ENCODE assay signal across 8 cellular contexts in the genomic region with DNA sequence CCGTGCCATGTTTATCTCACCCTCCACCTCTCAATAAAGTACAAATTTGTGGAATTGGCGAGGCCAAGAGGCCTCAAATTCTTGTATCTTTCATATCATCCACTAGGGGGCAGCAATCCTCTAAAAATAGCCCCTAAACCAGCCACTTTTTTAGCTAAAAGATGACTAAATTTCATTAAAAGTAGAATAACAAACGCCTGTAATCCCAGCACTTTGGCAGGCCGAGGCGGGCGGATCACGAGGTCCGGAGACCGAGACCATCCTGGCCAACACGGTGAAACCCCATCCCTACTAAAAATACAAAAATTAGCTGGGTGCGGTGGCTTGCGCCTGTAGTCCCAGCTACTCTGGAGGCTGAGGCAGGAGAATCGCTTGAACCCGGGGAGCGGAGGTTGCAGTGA. TPM values are rescaled to one million over a fixed set of nuclear protein-coding genes. Genes with fewer than 3 reads are reported as not detected.
DNase-seq lines count a peak whose midpoint lies in the region; ATAC-seq, FAIRE-seq and TF ChIP-seq lines count a peak whose summit lies in the region.
"Not testable (repeated sequence)": the region's sequence is repeated elsewhere in the genome, so short reads cannot be mapped to it uniquely, and the experiment has no call there.

No MANE protein-coding gene starts in this region.

- H3K4me1 Mint-ChIP-seq in stimulated activated naive B cell treated with anti-CD40 and anti-IgM and Interleukin-4, amounts not matched to agents 10 μg/mL and 1 μg/mL and 100 μg/mL, for 72 hours: not testable (repeated sequence)

- peak; percentile 50 for ATAC-seq in foreskin keratinocyte
- ATAC-seq in stimulated activated naive B cell treated with anti-CD40 and anti-IgM and Interleukin-4, amounts not matched to agents 10 μg/mL and 1 μg/mL and 100 μg/mL, for 72 hours (replicated peaks): peak; percentile 73 to 75

- H3K27me3 Mint-ChIP-seq in stimulated activated naive B cell treated with anti-CD40 and anti-IgM and Interleukin-4, amounts not matched to agents 10 μg/mL and 1 μg/mL and 100 μg/mL, for 72 hours: not testable (repeated sequence)

- H3K4me3 Mint-ChIP-seq in stimulated activated naive B cell treated with anti-CD40 and anti-IgM and Interleukin-4, amounts not matched to agents 10 μg/mL and 1 μg/mL and 100 μg/mL, for 72 hours: not testable (repeated sequence)

- not testable (repeated sequence) for H3K36me3 Mint-ChIP-seq in stimulated activated naive B cell treated with anti-CD40 and anti-IgM and Interleukin-4, amounts not matched to agents 10 μg/mL and 1 μg/mL and 100 μg/mL, for 72 hours

- H3K36me3 ChIP-seq in ascending aorta: not testable (repeated sequence)

- DNase-seq in COLO829 (ENCODE audit: low spot score): peak; percentile 60
- DNase-seq in HFF-Myc (ENCODE audit: extremely low read depth, low read depth); stimulated activated naive B cell treated with anti-CD40 and anti-IgM and Interleukin-4, amounts not matched to agents 10 μg/mL and 1 μg/mL and 100 μg/mL, for 72 hours: not testable (repeated sequence)
- peak; percentile 14 for DNase-seq in NCI-H226
- DNase-seq in ascending aorta (ENCODE audit: low spot score in 2 of 2): peak in 1 of 2 donors; percentile 71
- DNase-seq in foreskin keratinocyte: peak in 1 of 2 donors; percentile 15
- DNase-seq in mucosa of gallbladder (ENCODE audit: low spot score): peak; percentile 20

- intact Hi-C loops in ascending aorta (cut with DNase I): loop anchor here (1.0 to 5.0 kb wide), 4 partner anchors 166 to 581 kb away; a partner anchor contains a TSS

- H3K9me3 ChIP-seq in ascending aorta: not testable (repeated sequence)

- peak; percentile 55 for FAIRE-seq in TTC549 (lab: Jason Lieb, UNC)

- peak overlapping the region in 1 of 2 donors; percentile 12 for H3K27ac ChIP-seq in ascending aorta
- not testable (repeated sequence) for H3K27ac ChIP-seq in foreskin keratinocyte

- H3K4me3 ChIP-seq in HFF-Myc (replicated peaks; ENCODE audit: low read depth, low read length): not testable (repeated sequence)
- peak overlapping the region in 1 of 2 donors; percentile 43 for H3K4me3 ChIP-seq in ascending aorta

- not testable (repeated sequence) for H3K27me3 ChIP-seq in ascending aorta, foreskin keratinocyte

- not testable (repeated sequence) for H3K4me1 ChIP-seq in ascending aorta, foreskin keratinocyte

- peak overlapping the region; percentile 65 for H3K27ac Mint-ChIP-seq in stimulated activated naive B cell treated with anti-CD40 and anti-IgM and Interleukin-4, amounts not matched to agents 10 μg/mL and 1 μg/mL and 100 μg/mL, for 72 hours

- not testable (repeated sequence) for H3K9me3 Mint-ChIP-seq in stimulated activated naive B cell treated with anti-CD40 and anti-IgM and Interleukin-4, amounts not matched to agents 10 μg/mL and 1 μg/mL and 100 μg/mL, for 72 hours

- TF ChIP-seq CTCF in HFF-Myc (IDR thresholded peaks at IDR 0.05; ENCODE audit: low read depth, low read length, missing control alignments) (peak; percentile 48), ascending aorta (IDR thresholded peaks at IDR 0.05) (peak; percentile 67 to 80 (median 78)), foreskin keratinocyte (conservative IDR thresholded peaks at IDR 0.05) (peak; percentile 85)

RNA-seq across cellular contexts. Expression of a gene that starts 56.6 kb away (rescaled TPM):
- total RNA-seq in ascending aorta: not detected
- total RNA-seq in foreskin keratinocyte: 0.67 and 1.1 TPM in 2 replicates
- 0.59 and 0.69 TPM in 2 replicates for polyA plus RNA-seq in foreskin keratinocyte
- 1.5 TPM for total RNA-seq in mucosa of gallbladder
